9 cellular contexts compared by ENCODE assay signal in genomic region chr22:21517374-21517773, GRCh38. TPM values are rescaled to one million over a fixed set of nuclear protein-coding genes. Genes with fewer than 3 reads are reported as not detected.
DNase-seq lines count a peak whose midpoint lies in the region; ATAC-seq lines count a peak whose summit lies in the region.
"Not testable (repeated sequence)": the region's sequence is repeated elsewhere in the genome, so short reads cannot be mapped to it uniquely, and the experiment has no call there.
"Had no signal": no experiment of that assay in that cellular context is flagged by ENCODE, and none has a peak within 500 bp of the region (broad histone marks: within the 10 kb centered on the region; RNA-seq: fewer than 3 reads in every experiment).

No MANE protein-coding gene starts in this region.

- ATAC-seq in GM18498 (IDR thresholded peaks at IDR 0.05; ENCODE audit: unreplicated experiment) (peak; percentile 77), GM19455 (IDR thresholded peaks at IDR 0.05; ENCODE audit: unreplicated experiment) (peak; percentile 74), HG02610 (IDR thresholded peaks at IDR 0.05; ENCODE audit: unreplicated experiment) (peak; percentile 63), HG03103 (IDR thresholded peaks at IDR 0.05; ENCODE audit: low read depth, unreplicated experiment) (peak; percentile 71), SK-N-SH treated with all-trans-retinoic acid at 6 μM for 48 hours (peak; percentile 77), left colon (peak; percentile 45)
- peak; percentile 88 for ATAC-seq in stimulated activated effector memory CD8-positive, alpha-beta T cell treated with anti-CD3 and anti-CD28 coated beads, Interleukin-12 subunit alpha, Interleukin-12 subunit beta, amount 100 ng/mL, for 72 hours

- DNase-seq in activated T-helper 9 cell treated with anti-CD3 and anti-CD28 coated beads, Interleukin-2, amount 50 U/mL, for 16 hours (ENCODE audit: low read depth): peak; percentile 66
- DNase-seq in left colon; stimulated activated effector memory CD8-positive, alpha-beta T cell treated with anti-CD3 and anti-CD28 coated beads, Interleukin-12 subunit alpha, Interleukin-12 subunit beta, amount 100 ng/mL, for 72 hours (ENCODE audit: low spot score in 2 of 2): not testable (repeated sequence)

- not testable (repeated sequence) for H3K36me3 Mint-ChIP-seq in stimulated activated effector memory CD8-positive, alpha-beta T cell treated with anti-CD3 and anti-CD28 coated beads, Interleukin-12 subunit alpha, Interleukin-12 subunit beta, amount 100 ng/mL, for 72 hours

- intact Hi-C loops in left colon (cut with DNase I, micrococcal nuclease): not testable (repeated sequence)

- not testable (repeated sequence) for H3K9me3 Mint-ChIP-seq in stimulated activated effector memory CD8-positive, alpha-beta T cell treated with anti-CD3 and anti-CD28 coated beads, Interleukin-12 subunit alpha, Interleukin-12 subunit beta, amount 100 ng/mL, for 72 hours

- H3K27ac Mint-ChIP-seq in stimulated activated effector memory CD8-positive, alpha-beta T cell treated with anti-CD3 and anti-CD28 coated beads, Interleukin-12 subunit alpha, Interleukin-12 subunit beta, amount 100 ng/mL, for 72 hours: not testable (repeated sequence)

- not testable (repeated sequence) for H3K4me3 Mint-ChIP-seq in stimulated activated effector memory CD8-positive, alpha-beta T cell treated with anti-CD3 and anti-CD28 coated beads, Interleukin-12 subunit alpha, Interleukin-12 subunit beta, amount 100 ng/mL, for 72 hours

- H3K4me1 Mint-ChIP-seq in stimulated activated effector memory CD8-positive, alpha-beta T cell treated with anti-CD3 and anti-CD28 coated beads, Interleukin-12 subunit alpha, Interleukin-12 subunit beta, amount 100 ng/mL, for 72 hours: not testable (repeated sequence)

RNA-seq across cellular contexts. Expression of gene RIMBP3C, which starts 33.9 kb away (rescaled TPM):
- total RNA-seq in left colon: under 1 TPM in 1 of 2 donors, not detected in 1; 0.28 TPM
- total RNA-seq: HT-29 had no signal

RNA-seq across cellular contexts. Expression of gene UBE2L3, which starts 50.1 kb away (rescaled TPM):
- total RNA-seq in left colon: 10 to 100 TPM; 51.5 to 59.6 TPM

RNA-seq across cellular contexts. Expression of gene TMEM191C, which starts 50.2 kb away (rescaled TPM):
- 1 to 10 TPM; 3.3 to 4.0 TPM for total RNA-seq in left colon
